Comparison of ENCODE assay signal across 22 cellular contexts in the genomic region with DNA sequence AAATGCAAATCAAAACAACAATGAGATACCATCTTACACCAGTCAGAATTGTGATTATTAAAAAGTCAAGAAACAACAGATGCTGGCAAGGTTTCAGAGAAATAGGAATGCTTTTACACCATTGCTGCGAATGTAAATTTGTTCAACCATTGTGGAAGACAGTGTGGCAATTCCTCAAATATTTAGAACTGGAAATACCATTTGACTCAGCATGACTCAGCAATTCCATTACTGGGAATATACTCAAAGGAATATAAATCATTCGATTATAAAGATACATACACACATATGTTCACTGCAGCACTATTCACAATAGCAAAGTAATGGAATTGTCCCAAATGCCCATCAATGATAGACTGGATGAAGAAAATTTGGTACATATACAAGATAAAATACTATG.
DNase-seq lines count a peak whose midpoint lies in the region; ATAC-seq, FAIRE-seq and TF ChIP-seq lines count a peak whose summit lies in the region.
"Had no signal": no experiment of that assay in that cellular context is flagged by ENCODE, and none has a peak within 500 bp of the region (broad histone marks: within the 10 kb centered on the region; RNA-seq: fewer than 3 reads in every experiment).

No MANE protein-coding gene starts in this region.

- TF ChIP-seq POLR2A in stomach (IDR thresholded peaks at IDR 0.05) = no peak

- H3K4me2 ChIP-seq in SK-N-SH = no peak overlapping the region
- H3K4me2 ChIP-seq: smooth muscle cell had no signal

- H3K4me1 ChIP-seq in SK-N-SH (ENCODE audit: control insufficient read depth in 1 of 2, insufficient read depth in 2 of 2, low read depth in 1 of 2, low read length in 1 of 2) (no peaks in the 10 kb centered on the region; a peak in 1 of 4 replicates), pancreas (no peaks in the 10 kb centered on the region), stomach (no peaks in the 10 kb centered on the region)
- H3K4me1 ChIP-seq: body of pancreas, heart right ventricle had no signal

- H3K9me3 Mint-ChIP-seq in osteocyte (ENCODE audit: unreplicated experiment) = peaks cover 11% of the 10 kb centered on the region
- H3K9me3 Mint-ChIP-seq: CD14-positive monocyte had no signal

- no peak for TF ChIP-seq RAD21 in SK-N-SH (IDR thresholded peaks at IDR 0.05; ENCODE audit: low read length)

- no peak overlapping the region for H3K9ac ChIP-seq in SK-N-SH

- H3K4me1 Mint-ChIP-seq in osteocyte (ENCODE audit: unreplicated experiment) = peaks cover 24% of the 10 kb centered on the region
- H3K4me1 Mint-ChIP-seq: CD14-positive monocyte had no signal

- no peaks in the 10 kb centered on the region for H3K36me3 ChIP-seq in SK-N-SH (replicated peaks in 1 of 2; ENCODE audit: control insufficient read depth in 1 of 2, insufficient read depth in 2 of 2, low read length in 1 of 2)
- H3K36me3 ChIP-seq in pancreas = no peaks in the 10 kb centered on the region
- H3K36me3 ChIP-seq in stomach = no peaks in the 10 kb centered on the region
- H3K36me3 ChIP-seq: heart right ventricle, MG63 had no signal

- DNase-seq in GM04503 (ENCODE audit: low read depth) (peak; percentile 36), SK-N-SH (no peak), epithelial cell of prostate (ENCODE audit: low read depth, low spot score) (peak; percentile 6), osteocyte (ENCODE audit: extremely low spot score, unreplicated experiment) (no peak), pancreas (no peak), stomach (no peak)
- DNase-seq in activated effector memory CD4-positive, alpha-beta T cell treated with anti-CD3 and anti-CD28 coated beads, Interleukin-2, amount 50 U/mL, for 16 hours = no peak
- DNase-seq: activated effector memory CD4-positive, alpha-beta T cell treated with Interleukin-2 at 50 U/mL for 16 hours; body of pancreas; DMS79 treated with DMSO at 0.1 percent for 48 hours; effector memory CD4-positive, alpha-beta T cell; heart right ventricle; kidney glomerular epithelial cell; MG63; NCI-H1930; NCI-H526 treated with DMSO at 0.1 percent for 48 hours; occipital lobe; stimulated activated naive CD4-positive, alpha-beta T cell had no signal

- H3K9me3 ChIP-seq in SK-N-SH (no peaks in the 10 kb centered on the region), pancreas (no peaks in the 10 kb centered on the region), stomach (no peaks in the 10 kb centered on the region)
- H3K9me3 ChIP-seq: body of pancreas had no signal

- H3K27ac Mint-ChIP-seq in osteocyte (ENCODE audit: unreplicated experiment) = peak overlapping the region; percentile 64
- H3K27ac Mint-ChIP-seq: CD14-positive monocyte had no signal

- no peaks in the 10 kb centered on the region for H4K20me1 ChIP-seq in SK-N-SH (ENCODE audit: insufficient read depth)

- no peak for ATAC-seq in pancreas
- ATAC-seq in GM21515 (IDR thresholded peaks at IDR 0.05; ENCODE audit: unreplicated experiment) = no peak
- ATAC-seq: body of pancreas, GM12878, heart right ventricle had no signal

- H3K9me2 ChIP-seq in SK-N-SH = no peaks in the 10 kb centered on the region

- H3K4me3 Mint-ChIP-seq in osteocyte (ENCODE audit: unreplicated experiment) = no peak overlapping the region
- H3K4me3 Mint-ChIP-seq: CD14-positive monocyte had no signal

- TF ChIP-seq EP300 in SK-N-SH (IDR thresholded peaks at IDR 0.05; ENCODE audit: borderline replicate concordance in 1 of 2, low read depth in 1 of 2, low read length in 1 of 2) = peak in 1 of 2 experiments; percentile 33; a peak in 1 of 4 replicates
- no peak for TF ChIP-seq EP300 in stomach (IDR thresholded peaks at IDR 0.05)

- intact Hi-C loops in pancreas (cut with DNase I) (no loop called here), stomach (cut with DNase I; ENCODE audit: low total_unique reads) (no loop called here)

- H3K36me3 Mint-ChIP-seq in osteocyte (ENCODE audit: unreplicated experiment) = peaks cover 4% of the 10 kb centered on the region
- H3K36me3 Mint-ChIP-seq: CD14-positive monocyte had no signal

- TF ChIP-seq CTCF in SK-N-SH (IDR thresholded peaks at IDR 0.05) = no peak
- TF ChIP-seq CTCF in osteocyte (IDR thresholded peaks at IDR 0.05) = no peak
- TF ChIP-seq CTCF in pancreas (IDR thresholded peaks at IDR 0.05) = no peak
- no peak for TF ChIP-seq CTCF in stomach (IDR thresholded peaks at IDR 0.05)

- H3K4me3 ChIP-seq in SK-N-SH (ENCODE audit: low read depth in 2 of 2, low read length in 1 of 2) = no peak overlapping the region
- no peak overlapping the region for H3K4me3 ChIP-seq in pancreas
- no peak overlapping the region for H3K4me3 ChIP-seq in stomach
- H3K4me3 ChIP-seq: body of pancreas, GM12878, heart right ventricle, MG63, smooth muscle cell had no signal

- POLR2A ChIA-PET in SK-N-SH (lab: Yijun Ruan, JAX) = no interaction called here

- H3K27me3 ChIP-seq in SK-N-SH (ENCODE audit: insufficient read depth) (no peaks in the 10 kb centered on the region), pancreas (no peaks in the 10 kb centered on the region), stomach (no peaks in the 10 kb centered on the region)
- H3K27me3 ChIP-seq: body of pancreas, heart right ventricle, MG63 had no signal

- no peak for FAIRE-seq in pancreas (lab: Jason Lieb, UNC)
- FAIRE-seq: GM12878 had no signal

- CTCF ChIA-PET in SK-N-SH (lab: Yijun Ruan, JAX) = no interaction called here

- peaks cover 20% of the 10 kb centered on the region for H3F3A ChIP-seq in SK-N-SH (replicated peaks; ENCODE audit: insufficient read depth)

- H3K27ac ChIP-seq in SK-N-SH (ENCODE audit: low read depth in 2 of 2, low read length in 1 of 2) (peak overlapping the region in 1 of 2 experiments; percentile 80; a peak in 2 of 4 replicates), epithelial cell of prostate (no peak overlapping the region), pancreas (no peak overlapping the region), stomach (no peak overlapping the region)
- H3K27ac ChIP-seq: body of pancreas, heart right ventricle had no signal

- 46% methylated on average over 2 of the region's 2 CpGs for WGBS in SK-N-SH (ENCODE audit: low lambda C conversion rate)
- WGBS in pancreas, 2 donors = 85 to 94% methylated on average over 2 of the region's 2 CpGs
- 73 to 85% (median 80%) methylated on average over 2 of the region's 2 CpGs for WGBS in stomach, 5 donors

- no peak overlapping the region for H2AFZ ChIP-seq in SK-N-SH (ENCODE audit: low read depth)

- no peaks in the 10 kb centered on the region for H3K79me2 ChIP-seq in SK-N-SH (ENCODE audit: insufficient read depth)

- H3K27me3 Mint-ChIP-seq in osteocyte (ENCODE audit: unreplicated experiment) = no peaks in the 10 kb centered on the region

TF ChIP-seq in SK-N-SH, 30 proteins besides CTCF, POLR2A, EP300 and RAD21:
- TF ChIP-seq JUND (IDR thresholded peaks at IDR 0.05) (peak; percentile 51), TEAD4 (IDR thresholded peaks at IDR 0.05; ENCODE audit: borderline replicate concordance, insufficient read depth) (peak; percentile 42; the same call in 1 of the 2 replicates), NFIC (IDR thresholded peaks at IDR 0.05; ENCODE audit: borderline replicate concordance) (0 out of 2 replicates have a peak, but pooled peaks have one; percentile 46), FOSL2 (IDR thresholded peaks at IDR 0.05; ENCODE audit: borderline replicate concordance, low read depth) (peak; percentile 55; the same call in 1 of the 2 replicates), MEF2A (IDR thresholded peaks at IDR 0.05; ENCODE audit: borderline replicate concordance, low read depth) (no peak), TCF12 (IDR thresholded peaks at IDR 0.05) (peak; percentile 53; the same call in 1 of the 2 replicates), SIN3A (IDR thresholded peaks at IDR 0.05; ENCODE audit: borderline replicate concordance, low read depth, low read length) (no peak)
- TF ChIP-seq, protein P1, sequence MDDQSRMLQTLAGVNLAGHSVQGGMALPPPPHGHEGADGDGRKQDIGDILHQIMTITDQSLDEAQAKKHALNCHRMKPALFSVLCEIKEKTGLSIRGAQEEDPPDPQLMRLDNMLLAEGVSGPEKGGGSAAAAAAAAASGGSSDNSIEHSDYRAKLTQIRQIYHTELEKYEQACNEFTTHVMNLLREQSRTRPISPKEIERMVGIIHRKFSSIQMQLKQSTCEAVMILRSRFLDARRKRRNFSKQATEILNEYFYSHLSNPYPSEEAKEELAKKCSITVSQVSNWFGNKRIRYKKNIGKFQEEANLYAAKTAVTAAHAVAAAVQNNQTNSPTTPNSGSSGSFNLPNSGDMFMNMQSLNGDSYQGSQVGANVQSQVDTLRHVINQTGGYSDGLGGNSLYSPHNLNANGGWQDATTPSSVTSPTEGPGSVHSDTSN (IDR thresholded peaks at IDR 0.05) = peak; percentile 56

Comparison
In these comparisons a context has a peak if more than half of its experiments do, and no peak if none do; other contexts are left out.
1. DNase-seq: peak in GM04503 (single experiment) and epithelial cell of prostate (single experiment); none in SK-N-SH (single experiment), osteocyte (single experiment), pancreas (0 of 6), activated effector memory CD4-positive, alpha-beta T cell treated with anti-CD3 and anti-CD28 coated beads, Interleukin-2, amount 50 U/mL, for 16 hours (single experiment) and stomach (single experiment).